30 cellular contexts compared by ENCODE assay signal in the genomic region with DNA sequence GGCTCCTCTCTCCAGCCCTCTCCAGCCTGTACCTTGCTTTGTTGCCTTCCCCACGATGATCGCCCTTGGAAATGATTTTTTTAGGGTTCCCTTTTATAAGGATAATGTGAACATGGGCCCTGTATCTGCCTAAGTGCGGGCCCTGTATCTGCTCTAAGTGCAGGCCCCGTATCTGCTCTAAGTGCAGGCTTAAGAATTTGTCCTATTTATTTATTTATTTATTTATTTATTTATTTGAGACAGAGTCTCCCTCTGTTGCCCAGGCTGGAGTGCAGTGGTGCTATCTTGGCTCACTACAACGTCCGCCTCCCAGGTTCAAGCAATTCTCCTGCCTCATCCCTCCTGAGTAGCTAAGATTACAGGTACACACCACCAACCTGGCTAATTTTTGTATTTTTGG. TPM values are rescaled to one million over a fixed set of nuclear protein-coding genes. Genes with fewer than 3 reads are reported as not detected.
"Had no signal": no experiment of that assay in that cellular context is flagged by ENCODE, and none has a peak within 500 bp of the region (broad histone marks: within the 10 kb centered on the region; RNA-seq: fewer than 3 reads in every experiment).

No MANE protein-coding gene starts in this region.

- H3K4me1 ChIP-seq: SJCRH30 had no signal

- H3K9me3 ChIP-seq: MG63, SJCRH30 had no signal

- H3K4me3 ChIP-seq: MG63, SJCRH30, SK-N-MC had no signal

- ATAC-seq: activated CD8-positive, alpha-beta T cell treated with anti-CD3 and anti-CD28 coated beads for 36 hours; activated naive CD4-positive, alpha-beta T cell treated with anti-CD3 and anti-CD28 coated beads, Interleukin-2, amount 50 U/mL, for 72 hours; PC-3 had no signal

- DNase-seq: activated CD4-positive, alpha-beta T cell treated with anti-CD3 and anti-CD28 coated beads, Interleukin-2, amount 10 ng/mL, durations not matched to agents 24 days and 14 days; activated CD4-positive, alpha-beta T cell treated with anti-CD3 and anti-CD28 coated beads, Interleukin-2, amount 50 U/mL, for 4 hours; activated CD8-positive, alpha-beta T cell treated with anti-CD3 and anti-CD28 coated beads for 36 hours; activated effector memory CD4-positive, alpha-beta T cell treated with anti-CD3 and anti-CD28 coated beads, Interleukin-2, amount 50 U/mL, for 16 hours; activated naive CD4-positive, alpha-beta T cell; activated T-cell treated with anti-CD3 and anti-CD28 coated beads, Interleukin-2, amount 50 U/mL, for 1 hour; activated T-cell treated with anti-CD3 and anti-CD28 coated beads, Interleukin-2, amount 50 U/mL, for 72 hours; amniotic stem cell; brain microvascular endothelial cell; Kasumi-1; KG1; MG63; NCI-H1048; NCI-H1105 treated with DMSO at 0.1 percent for 48 hours; NCI-H1436; NCI-H1694; NCI-H1930; NCI-H2081 treated with DMSO at 0.1 percent for 48 hours; NCI-H226; NCI-H446 treated with DMSO at 0.1 percent for 48 hours; NCI-H524; PC-3; SHP77; SJCRH30 had no signal

- H3K36me3 Mint-ChIP-seq: activated naive CD4-positive, alpha-beta T cell treated with anti-CD3 and anti-CD28 coated beads, Interleukin-2, amount 50 U/mL, for 72 hours had no signal

- H3K27ac Mint-ChIP-seq: activated CD4-positive, alpha-beta T cell treated with anti-CD3 and anti-CD28 coated beads, Interleukin-2, amount 10 ng/mL, durations not matched to agents 24 days and 14 days; activated CD8-positive, alpha-beta T cell treated with anti-CD3 and anti-CD28 coated beads for 36 hours; activated naive CD4-positive, alpha-beta T cell treated with anti-CD3 and anti-CD28 coated beads, Interleukin-2, amount 50 U/mL, for 72 hours; activated T-cell treated with anti-CD3 and anti-CD28 coated beads, Interleukin-2, amount 50 U/mL, for 72 hours; activated T-helper 17 cell treated with anti-CD3 and anti-CD28 coated beads, Interleukin-2, amount 50 U/mL, for 72 hours; T-helper 2 cell treated with Interferon-gamma antibody and Interleukin-4, amounts not matched to agents 5 μg/mL and 100 μg/mL, for 36 hours had no signal

- H3K27ac ChIP-seq: brain microvascular endothelial cell, RWPE1, SJCRH30, SK-N-MC had no signal

- H3K4me1 Mint-ChIP-seq: activated CD4-positive, alpha-beta T cell treated with anti-CD3 and anti-CD28 coated beads, Interleukin-2, amount 10 ng/mL, durations not matched to agents 24 days and 14 days; activated T-helper 17 cell treated with anti-CD3 and anti-CD28 coated beads, Interleukin-2, amount 50 U/mL, for 72 hours; central memory CD8-positive, alpha-beta T cell had no signal

- H3K36me3 ChIP-seq: brain microvascular endothelial cell, MG63, SJCRH30 had no signal

- H3K27me3 ChIP-seq: brain microvascular endothelial cell, MG63, SJCRH30 had no signal

- H3K4me3 Mint-ChIP-seq: activated CD4-positive, alpha-beta T cell treated with anti-CD3 and anti-CD28 coated beads, Interleukin-2, amount 10 ng/mL, durations not matched to agents 24 days and 14 days; activated CD8-positive, alpha-beta T cell treated with anti-CD3 and anti-CD28 coated beads for 36 hours; activated T-cell treated with anti-CD3 and anti-CD28 coated beads, Interleukin-2, amount 50 U/mL, for 72 hours; activated T-helper 17 cell treated with anti-CD3 and anti-CD28 coated beads, Interleukin-2, amount 50 U/mL, for 72 hours; central memory CD8-positive, alpha-beta T cell; T-helper 2 cell treated with Interferon-gamma antibody and Interleukin-4, amounts not matched to agents 5 μg/mL and 100 μg/mL, for 36 hours had no signal

RNA-seq across cellular contexts. Expression of gene GALNT16, which starts 22.5 kb away (rescaled TPM):
- total RNA-seq: activated CD4-positive, alpha-beta T cell treated with anti-CD3 and anti-CD28 coated beads, Interleukin-2, amount 10 ng/mL, durations not matched to agents 24 days and 14 days; activated CD8-positive, alpha-beta T cell treated with anti-CD3 and anti-CD28 coated beads for 36 hours had no signal
